9 cellular contexts compared by ENCODE assay signal in genomic region chr15:73928241-73928579, GRCh38. TPM values are rescaled to one million over a fixed set of nuclear protein-coding genes. Genes with fewer than 3 reads are reported as not detected.
A peak's percentile ranks its signal among the peaks of the same experiment; 100 is the strongest.
DNase-seq lines count a peak whose midpoint lies in the region; ATAC-seq and TF ChIP-seq lines count a peak whose summit lies in the region.
"Had no signal": no experiment of that assay in that cellular context is flagged by ENCODE, and none has a peak within 500 bp of the region (broad histone marks: within the 10 kb centered on the region; RNA-seq: fewer than 3 reads in every experiment).

No MANE protein-coding gene starts in this region.

- CTCF ChIA-PET in HEK293T (lab: Yijun Ruan, JAX) = interaction anchor here (0.6 to 2.3 kb wide), 13 partner anchors 8 to 112 kb away, joined by 3 to 13 read pairs (median 4); no protein-coding TSS in a partner anchor

- no peaks in the 10 kb centered on the region for H3K36me3 Mint-ChIP-seq in natural killer cell treated with Interleukin-12 subunit alpha and Interleukin-12 subunit beta and Interleukin-15 and Interleukin-18, amount 100 ng/mL, for 72 hours

- H3K27ac ChIP-seq in KOPT-K1 (ENCODE audit: low read depth, low read length, poor library complexity, severe bottlenecking) (peak overlapping the region; percentile 36), coronary artery (peak overlapping the region; percentile 95 to 96)

- peaks cover 16% of the 10 kb centered on the region for H3K27me3 ChIP-seq in BE2C

- no peaks in the 10 kb centered on the region for H3K36me3 ChIP-seq in BE2C
- H3K36me3 ChIP-seq in KOPT-K1 (ENCODE audit: insufficient read depth, low read length) = no peaks in the 10 kb centered on the region

- DNase-seq in BE2C = no peak
- no peak for DNase-seq in coronary artery (ENCODE audit: low spot score)
- no peak for DNase-seq in natural killer cell treated with Interleukin-12 subunit alpha and Interleukin-12 subunit beta and Interleukin-15 and Interleukin-18, amount 100 ng/mL, for 72 hours (ENCODE audit: low spot score)
- no peak for DNase-seq in NK-92 (lab: John Stamatoyannopoulos, UW; ENCODE audit: unreplicated experiment)
- no peak for DNase-seq in NCI-H748 (lab: John Stamatoyannopoulos, UW; ENCODE audit: unreplicated experiment)
- no peak for DNase-seq in epidermal melanocyte (ENCODE audit: insufficient read length, low spot score)
- DNase-seq in HEK293T (ENCODE audit: extremely low spot score) = no peak
- DNase-seq: NK-92 treated with Interleukin-12 subunit alpha and Interleukin-12 subunit beta, amount 100 ng/mL, for 24 hours had no signal

- POLR2A ChIA-PET in HEK293T (lab: Yijun Ruan, JAX) = interaction anchor here (0.7 to 3.0 kb wide), 8 partner anchors 8 to 86 kb away, joined by 3 to 17 read pairs (median 4); no protein-coding TSS in a partner anchor

- peaks cover 18 to 31% of the 10 kb centered on the region in 2 donors for H3K4me1 Mint-ChIP-seq in natural killer cell treated with Interleukin-12 subunit alpha and Interleukin-12 subunit beta and Interleukin-15 and Interleukin-18, amount 100 ng/mL, for 72 hours (ENCODE audit: low read depth in 2 of 2)

- H3K4me3 Mint-ChIP-seq in natural killer cell treated with Interleukin-12 subunit alpha and Interleukin-12 subunit beta and Interleukin-15 and Interleukin-18, amount 100 ng/mL, for 72 hours = peak overlapping the region; percentile 74

- peaks cover 0 to 14% of the 10 kb centered on the region in 2 donors for H3K27me3 Mint-ChIP-seq in natural killer cell treated with Interleukin-12 subunit alpha and Interleukin-12 subunit beta and Interleukin-15 and Interleukin-18, amount 100 ng/mL, for 72 hours

- no peak for TF ChIP-seq CTCF in BE2C (IDR thresholded peaks at IDR 0.05; ENCODE audit: low read depth, low read length)
- TF ChIP-seq CTCF in coronary artery (IDR thresholded peaks at IDR 0.05) = no peak

- H3K4me1 ChIP-seq in BE2C = peaks cover 33% of the 10 kb centered on the region

- peak overlapping the region; percentile 70 for H3K4me3 ChIP-seq in BE2C (ENCODE audit: low read depth, low read length)
- H3K4me3 ChIP-seq in coronary artery = peak overlapping the region; percentile 85

- no peak for ATAC-seq in natural killer cell treated with Interleukin-12 subunit alpha and Interleukin-12 subunit beta and Interleukin-15 and Interleukin-18, amount 100 ng/mL, for 72 hours

- no peaks in the 10 kb centered on the region for H3K9me3 Mint-ChIP-seq in natural killer cell treated with Interleukin-12 subunit alpha and Interleukin-12 subunit beta and Interleukin-15 and Interleukin-18, amount 100 ng/mL, for 72 hours

- no peaks in the 10 kb centered on the region for H3K9me3 ChIP-seq in BE2C
- no peaks in the 10 kb centered on the region for H3K9me3 ChIP-seq in KOPT-K1 (ENCODE audit: insufficient read depth, low read length, poor library complexity, severe bottlenecking)

- peak overlapping the region in 1 of 2 donors; percentile 54 for H3K27ac Mint-ChIP-seq in natural killer cell treated with Interleukin-12 subunit alpha and Interleukin-12 subunit beta and Interleukin-15 and Interleukin-18, amount 100 ng/mL, for 72 hours

TF ChIP-seq in HEK293T, 16 proteins besides CTCF, POLR2A, EP300 and RAD21:
- no peak for TF ChIP-seq PKNOX1 (IDR thresholded peaks at IDR 0.05)
- no peak for TF ChIP-seq CTBP1 (IDR thresholded peaks at IDR 0.05; ENCODE audit: borderline replicate concordance)
- TF ChIP-seq L3MBTL2 (conservative IDR thresholded peaks at IDR 0.05) = no peak
- TF ChIP-seq FOXK2 (IDR thresholded peaks at IDR 0.05) = no peak
- TF ChIP-seq FOXA1 (IDR thresholded peaks at IDR 0.05) = no peak
- no peak for TF ChIP-seq SP1 (IDR thresholded peaks at IDR 0.05)
- TF ChIP-seq LEF1 (IDR thresholded peaks at IDR 0.05; ENCODE audit: borderline replicate concordance) = no peak
- TF ChIP-seq TARDBP (IDR thresholded peaks at IDR 0.05) = no peak
- TF ChIP-seq FOXM1 (IDR thresholded peaks at IDR 0.05; ENCODE audit: borderline replicate concordance) = no peak
- TF ChIP-seq ELF4 (IDR thresholded peaks at IDR 0.05) = no peak
- no peak for TF ChIP-seq HDGF (IDR thresholded peaks at IDR 0.05; ENCODE audit: borderline replicate concordance)
- TF ChIP-seq NFRKB (IDR thresholded peaks at IDR 0.05) = no peak

RNA-seq across cellular contexts. Expression of gene LOXL1, which starts 1.9 kb away (rescaled TPM):
- polyA plus RNA-seq in BE2C (2012; ENCODE audit: insufficient read depth, insufficient read length, low read depth) = 42.5 TPM
- total RNA-seq in natural killer cell treated with Interleukin-12 subunit alpha and Interleukin-12 subunit beta and Interleukin-15 and Interleukin-18, amount 100 ng/mL, for 72 hours = 1 to 10 TPM in 1 of 2 donors, under 1 TPM in 1; 0.36 to 4.3 TPM

RNA-seq across cellular contexts. Expression of gene TBC1D21, which starts 54.8 kb away (rescaled TPM):
- polyA plus RNA-seq in BE2C (2012; ENCODE audit: insufficient read depth, insufficient read length, low read depth) = not detected
- not detected for total RNA-seq in natural killer cell treated with Interleukin-12 subunit alpha and Interleukin-12 subunit beta and Interleukin-15 and Interleukin-18, amount 100 ng/mL, for 72 hours
